In genomic region chr3:52834871-52835501, GRCh38 we compare ENCODE assay signal across 15 cellular contexts. TPM values are rescaled to one million over a fixed set of nuclear protein-coding genes. Genes with fewer than 3 reads are reported as not detected.
A peak's percentile ranks its signal among the peaks of the same experiment; 100 is the strongest.
DNase-seq lines count a peak whose midpoint lies in the region; ATAC-seq and TF ChIP-seq lines count a peak whose summit lies in the region.
"Had no signal": no experiment of that assay in that cellular context is flagged by ENCODE, and none has a peak within 500 bp of the region (broad histone marks: within the 10 kb centered on the region; RNA-seq: fewer than 3 reads in every experiment).

MUSTN1 (minus strand) TSS chr3:52835019; CDS start chr3:52834948, 71 bp downstream.

- BruUV-seq in Calu3 (replicated peaks; lab: Mats Ljungman, UMichigan) = no TSS peak

- H3K4me1 ChIP-seq in mesodermal cell (ENCODE audit: control insufficient read depth, insufficient read depth, low read length, poor library complexity, severe bottlenecking) = peaks cover 13% of the 10 kb centered on the region
- no peaks in the 10 kb centered on the region for H3K4me1 ChIP-seq in testis

- no peak within 1 kb of the TSS for H3K4me3 ChIP-seq in mesodermal cell (ENCODE audit: extremely low read depth, insufficient read depth, low read length, poor library complexity, severe bottlenecking)
- H3K4me3 ChIP-seq in testis = no peak within 1 kb of the TSS
- H3K4me3 ChIP-seq: adrenal gland had no signal

- peak within 1 kb of the TSS; percentile 67 for H3K27ac ChIP-seq in mesodermal cell (ENCODE audit: low read depth, low read length, severe bottlenecking)
- no peak within 1 kb of the TSS for H3K27ac ChIP-seq in testis

- H3K36me3 ChIP-seq in mesodermal cell (ENCODE audit: control insufficient read depth, insufficient read depth, low read length) (no peaks in the 10 kb centered on the region), testis (ENCODE audit: low read depth, missing control alignments) (no peaks in the 10 kb centered on the region)

- H3K27ac Mint-ChIP-seq in Calu3 (ENCODE audit: unreplicated experiment) = no peak within 1 kb of the TSS
- H3K27ac Mint-ChIP-seq: CD8-positive, alpha-beta T cell; T-helper 1 cell treated with Interleukin-12 subunit alpha and Interleukin-12 subunit beta and Interleukin-4 antibody, amounts not matched to agents 30 μg/mL and 1 μg/mL, for 36 hours had no signal

- WGBS in mesodermal cell (ENCODE audit: insufficient coverage in 2 of 2), 2 experiments = 57 to 60% methylated on average over 5 to 10 of the region's 11 CpGs
- WGBS in testis, 2 donors = 58 to 67% methylated on average over 10 to 11 of the region's 11 CpGs

- H3K9me3 ChIP-seq in mesodermal cell (ENCODE audit: control insufficient read depth, low read length) = no peaks in the 10 kb centered on the region
- H3K9me3 ChIP-seq in testis = no peaks in the 10 kb centered on the region
- H3K9me3 ChIP-seq: adrenal gland had no signal

- no peaks in the 10 kb centered on the region for H3K9me3 Mint-ChIP-seq in Calu3 (ENCODE audit: low read depth, unreplicated experiment)
- H3K9me3 Mint-ChIP-seq: CD8-positive, alpha-beta T cell; T-helper 1 cell treated with Interleukin-12 subunit alpha and Interleukin-12 subunit beta and Interleukin-4 antibody, amounts not matched to agents 30 μg/mL and 1 μg/mL, for 36 hours had no signal

- H3K4me3 Mint-ChIP-seq in Calu3 (ENCODE audit: low read depth, unreplicated experiment) = no peak within 1 kb of the TSS
- H3K4me3 Mint-ChIP-seq: CD8-positive, alpha-beta T cell; T-helper 1 cell treated with Interleukin-12 subunit alpha and Interleukin-12 subunit beta and Interleukin-4 antibody, amounts not matched to agents 30 μg/mL and 1 μg/mL, for 36 hours had no signal

- H3K27me3 ChIP-seq in testis = no peaks in the 10 kb centered on the region
- H3K27me3 ChIP-seq: adrenal gland had no signal

- no peak for TF ChIP-seq POLR2A in testis (IDR thresholded peaks at IDR 0.05)

- no peak for ATAC-seq in GM18909 (IDR thresholded peaks at IDR 0.05; ENCODE audit: poor library complexity, unreplicated experiment)
- ATAC-seq: CD8-positive, alpha-beta T cell; left colon had no signal

- CTCF ChIA-PET in Calu3 (lab: Charles Lee) = no interaction called here

- DNase-seq in NCI-H2227 (lab: John Stamatoyannopoulos, UW; ENCODE audit: unreplicated experiment) (peak; percentile 31), fibroblast of gingiva (ENCODE audit: low read depth) (peak; percentile 32), testis (peak; percentile 29), iPS-NIHi11 (ENCODE audit: low spot score) (no peak), Calu3 (no peak)
- no peak for DNase-seq in activated CD4-positive, CD25-positive, alpha-beta regulatory T cell (lab: John Stamatoyannopoulos, UW)
- DNase-seq: activated CD8-positive, alpha-beta memory T cell treated with anti-CD3 and anti-CD28 coated beads for 24 hours; adrenal gland; CD8-positive, alpha-beta T cell; left colon had no signal

- H3K36me3 Mint-ChIP-seq in Calu3 (ENCODE audit: insufficient read depth, unreplicated experiment) = no peaks in the 10 kb centered on the region

- TF ChIP-seq CTCF in testis (IDR thresholded peaks at IDR 0.05) = no peak
- TF ChIP-seq CTCF in Calu3 (IDR thresholded peaks at IDR 0.05; ENCODE audit: unreplicated experiment) = no peak

- H3K4me1 Mint-ChIP-seq in Calu3 (ENCODE audit: low read depth, unreplicated experiment) = peaks cover 14% of the 10 kb centered on the region

- intact Hi-C loops in testis (cut with DNase I; ENCODE audit: low total_unique reads) = no loop called here
- intact Hi-C loops in Calu3 (cut with micrococcal nuclease; ENCODE audit: unreplicated experiment) = no loop called here

- H3K27me3 Mint-ChIP-seq in Calu3 (ENCODE audit: unreplicated experiment) = no peaks in the 10 kb centered on the region

RNA-seq across cellular contexts. Expression of gene MUSTN1, which starts in this region (rescaled TPM):
- polyA plus RNA-seq in mesodermal cell (2013, experiment 1 of 2) = 3.2 TPM
- polyA plus RNA-seq in mesodermal cell (2013, experiment 2 of 2) = 2.6 TPM
- 1 to 10 TPM; 3.5 to 3.6 TPM for total RNA-seq in testis
- 21.7 TPM for polyA plus RNA-seq in testis (ENCODE audit: insufficient read depth, low read depth, low replicate concordance)
- total RNA-seq in Calu3 (2022) = 0.66 TPM in 1 of 2 replicates, not detected in the other
- total RNA-seq: epithelial cell of proximal tubule, MCF 10A had no signal

Comparison
In these comparisons a context has a peak if more than half of its experiments do, and no peak if none do; other contexts are left out.
1. DNase-seq: peak in NCI-H2227 (single experiment), fibroblast of gingiva (single experiment) and testis (single experiment); none in activated CD4-positive, CD25-positive, alpha-beta regulatory T cell (0 of 4), iPS-NIHi11 (single experiment) and Calu3 (single experiment).